ENCODE assay signal across 2 cellular contexts in genomic region chr7:141752634-141753033, GRCh38.
TF ChIP-seq lines count a peak whose summit lies in the region.

No MANE protein-coding gene starts in this region.

TF ChIP-seq in SK-N-SH, 30 proteins besides CTCF, POLR2A, EP300 and RAD21 (continued from another document):
- TF ChIP-seq SIN3A (IDR thresholded peaks at IDR 0.05; ENCODE audit: borderline replicate concordance, low read depth, low read length) (no peak), TCF12 (IDR thresholded peaks at IDR 0.05) (no peak), RFX5 (IDR thresholded peaks at IDR 0.05; ENCODE audit: low read length) (no peak), YY1 (IDR thresholded peaks at IDR 0.05; ENCODE audit: low read depth) (no peak), POLR2AphosphoS5 (IDR thresholded peaks at IDR 0.05; ENCODE audit: low read depth, low read length) (no peak), MXI1 (IDR thresholded peaks at IDR 0.05; ENCODE audit: low read depth, low read length) (no peak), NFIC (IDR thresholded peaks at IDR 0.05; ENCODE audit: borderline replicate concordance) (no peak), USF2 (IDR thresholded peaks at IDR 0.05; ENCODE audit: borderline replicate concordance, low read depth, low read length) (no peak), PBX3 (IDR thresholded peaks at IDR 0.05) (no peak), RXRA (IDR thresholded peaks at IDR 0.05; ENCODE audit: borderline replicate concordance, low read depth) (no peak), ZBTB33 (IDR thresholded peaks at IDR 0.05; ENCODE audit: borderline replicate concordance, low read depth) (no peak), TAF1 (IDR thresholded peaks at IDR 0.05; ENCODE audit: borderline replicate concordance, low read depth, low read length) (no peak), REST (IDR thresholded peaks at IDR 0.05; ENCODE audit: low read depth, low read length) (no peak)
TF ChIP-seq in SK-N-SH: peak in this region for 0.

TF ChIP-seq in SK-N-SH treated with all-trans-retinoic acid at 6 μM for 48 hours, 23 proteins besides CTCF, POLR2A, EP300 and RAD21 (continued from another document):
- no peak for TF ChIP-seq POU6F1 (CRISPR knock-in tag; IDR thresholded peaks at IDR 0.05; ENCODE audit: borderline replicate concordance, low read depth)
